ENCODE assay signal across 11 cellular contexts in the genomic region with DNA sequence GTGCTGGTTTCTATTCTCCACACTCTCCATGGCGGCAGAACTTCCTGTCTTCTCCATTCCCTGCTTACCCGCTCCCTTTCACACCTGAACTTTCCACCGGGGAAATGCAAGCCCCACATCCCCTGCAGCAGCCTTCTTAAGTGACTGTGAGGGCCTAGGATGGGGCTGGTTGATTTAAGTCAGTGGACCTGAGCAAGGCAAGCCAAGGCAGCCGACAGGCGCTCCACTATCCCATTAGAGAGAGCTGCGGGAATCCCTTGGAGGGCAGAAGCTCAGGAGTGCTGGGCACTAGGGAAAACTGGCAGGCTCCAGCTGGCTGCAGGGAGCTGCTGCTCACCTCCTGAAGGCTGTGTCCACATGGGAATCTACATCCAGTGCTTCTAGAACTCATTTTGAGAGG. TPM values are rescaled to one million over a fixed set of nuclear protein-coding genes. Genes with fewer than 3 reads are reported as not detected.
DNase-seq lines count a peak whose midpoint lies in the region; ATAC-seq and TF ChIP-seq lines count a peak whose summit lies in the region.
"Had no signal": no experiment of that assay in that cellular context is flagged by ENCODE, and none has a peak within 500 bp of the region (broad histone marks: within the 10 kb centered on the region; RNA-seq: fewer than 3 reads in every experiment).

No MANE protein-coding gene starts in this region.

- H3K36me3 ChIP-seq in CD4-positive, alpha-beta memory T cell (ENCODE audit: insufficient read depth, low read length), result peaks cover 38% of the 10 kb centered on the region
- H3K36me3 ChIP-seq in HUES48 (ENCODE audit: control insufficient read depth, insufficient read depth, low read length) (peaks cover 28% of the 10 kb centered on the region), parathyroid adenoma (ENCODE audit: control insufficient read depth, insufficient read depth, low read length) (no peaks in the 10 kb centered on the region)

- CTCF ChIA-PET in CD4-positive, alpha-beta memory T cell (lab: Charles Lee; ENCODE audit: partially characterized antibody), result interaction anchor here (0.7 to 7.5 kb wide), 9 partner anchors 13 to 87 kb away, joined by 3 to 63 read pairs (median 8); a partner anchor contains a TSS

- no peaks in the 10 kb centered on the region for H3K27me3 ChIP-seq in CD4-positive, alpha-beta memory T cell (ENCODE audit: insufficient read depth, low read length)
- H3K27me3 ChIP-seq in HUES48 (ENCODE audit: control insufficient read depth, insufficient read depth, low read length) (no peaks in the 10 kb centered on the region), parathyroid adenoma (ENCODE audit: control insufficient read depth, insufficient read depth, low read length) (no peaks in the 10 kb centered on the region)
- H3K27me3 ChIP-seq: MG63 had no signal

- H3K27ac Mint-ChIP-seq in CD4-positive, alpha-beta memory T cell, result peak overlapping the region in 6 of 7 donors; percentile 52 to 84 (median 65)
- peak overlapping the region; percentile 46 for H3K27ac Mint-ChIP-seq in central memory CD8-positive, alpha-beta T cell (ENCODE audit: low read depth)

- H3K4me3 ChIP-seq in CD4-positive, alpha-beta memory T cell (ENCODE audit: low read length in 2 of 2), result no peak overlapping the region
- H3K4me3 ChIP-seq in HUES48 (ENCODE audit: low read depth, low read length) (no peak overlapping the region), parathyroid adenoma (ENCODE audit: low read depth, low read length) (no peak overlapping the region)
- H3K4me3 ChIP-seq: MG63 had no signal

- peaks cover 27% of the 10 kb centered on the region for H3K4me1 ChIP-seq in CD4-positive, alpha-beta memory T cell (ENCODE audit: insufficient read depth, low read length)
- peaks cover 10% of the 10 kb centered on the region; the same call in 1 of the 2 replicates for H3K4me1 ChIP-seq in HUES48 (ENCODE audit: control insufficient read depth, insufficient read depth, low read length)
- H3K4me1 ChIP-seq in parathyroid adenoma, result peaks cover 8% of the 10 kb centered on the region

- no peak overlapping the region for H3K4me2 ChIP-seq in parathyroid adenoma (ENCODE audit: low read length)

- intact Hi-C loops in CD4-positive, alpha-beta memory T cell (cut with micrococcal nuclease), result no loop called here

- H3K9ac ChIP-seq in HUES48 (ENCODE audit: low read depth, low read length) (no peak overlapping the region), parathyroid adenoma (no peak overlapping the region)

- H3K27me3 Mint-ChIP-seq in CD4-positive, alpha-beta memory T cell, result no peaks in the 10 kb centered on the region
- H3K27me3 Mint-ChIP-seq in central memory CD8-positive, alpha-beta T cell, result no peaks in the 10 kb centered on the region

- peaks cover 11 to 18% (median 13%) of the 10 kb centered on the region in 4 donors for H3K4me1 Mint-ChIP-seq in CD4-positive, alpha-beta memory T cell
- peaks cover 9% of the 10 kb centered on the region for H3K4me1 Mint-ChIP-seq in central memory CD8-positive, alpha-beta T cell

- H3K9me3 ChIP-seq in CD4-positive, alpha-beta memory T cell (ENCODE audit: control insufficient read depth in 1 of 2, low read length in 2 of 2), result no peaks in the 10 kb centered on the region
- H3K9me3 ChIP-seq in HUES48 (ENCODE audit: control insufficient read depth, insufficient read depth, low read length), result no peaks in the 10 kb centered on the region
- no peaks in the 10 kb centered on the region for H3K9me3 ChIP-seq in parathyroid adenoma (ENCODE audit: control insufficient read depth, low read length)
- H3K9me3 ChIP-seq: MG63 had no signal

- H3K79me2 ChIP-seq in parathyroid adenoma, result peaks cover 38% of the 10 kb centered on the region

- H3K9me3 Mint-ChIP-seq in CD4-positive, alpha-beta memory T cell, result no peaks in the 10 kb centered on the region
- no peaks in the 10 kb centered on the region for H3K9me3 Mint-ChIP-seq in central memory CD8-positive, alpha-beta T cell

- no peak overlapping the region for H3K4me3 Mint-ChIP-seq in CD4-positive, alpha-beta memory T cell
- H3K4me3 Mint-ChIP-seq in central memory CD8-positive, alpha-beta T cell, result no peak overlapping the region

- no peak for ATAC-seq in central memory CD8-positive, alpha-beta T cell (replicated peaks; ENCODE audit: extremely low read depth, poor library complexity, severe bottlenecking)
- no peak for ATAC-seq in HG02588 (IDR thresholded peaks at IDR 0.05; ENCODE audit: unreplicated experiment)
- ATAC-seq: HCT116 had no signal

- no peak for TF ChIP-seq CTCF in parathyroid adenoma (IDR thresholded peaks at IDR 0.05)

- H3K27ac ChIP-seq in CD4-positive, alpha-beta memory T cell (ENCODE audit: low read depth, low read length), result no peak overlapping the region
- H3K27ac ChIP-seq in HUES48 (ENCODE audit: low read depth, low read length), result peak overlapping the region; percentile 57
- peak overlapping the region; percentile 43 for H3K27ac ChIP-seq in parathyroid adenoma

- no peak for DNase-seq in CD4-positive, alpha-beta memory T cell
- DNase-seq in central memory CD8-positive, alpha-beta T cell (ENCODE audit: low spot score in 2 of 2), result no peak
- DNase-seq in AG08396 (ENCODE audit: low spot score), result no peak
- no peak for DNase-seq in NCI-H2029 (lab: John Stamatoyannopoulos, UW)
- no peak for DNase-seq in NCI-H226
- DNase-seq: central memory CD4-positive, alpha-beta T cell; MG63 had no signal

- no peak overlapping the region for H2AFZ ChIP-seq in parathyroid adenoma

- H3K36me3 Mint-ChIP-seq in CD4-positive, alpha-beta memory T cell, result peaks cover 23 to 53% of the 10 kb centered on the region in 2 donors
- H3K36me3 Mint-ChIP-seq in central memory CD8-positive, alpha-beta T cell (ENCODE audit: insufficient read depth), result peaks cover 41% of the 10 kb centered on the region

- POLR2A ChIA-PET in CD4-positive, alpha-beta memory T cell (lab: Charles Lee; ENCODE audit: partially characterized antibody), result no interaction called here

RNA-seq across cellular contexts. Expression of a gene that starts 36.1 kb away (rescaled TPM):
- 10 to 100 TPM; 19.8 to 21.8 TPM for total RNA-seq in CD4-positive, alpha-beta memory T cell
- 10 to 100 TPM; 13.2 to 15.4 TPM for polyA plus RNA-seq in CD4-positive, alpha-beta memory T cell

RNA-seq across cellular contexts. Expression of a gene that starts 54.3 kb away (rescaled TPM):
- 10 to 100 TPM; 35.8 to 40.2 TPM for total RNA-seq in CD4-positive, alpha-beta memory T cell
- polyA plus RNA-seq in CD4-positive, alpha-beta memory T cell, result 10 to 100 TPM; 81.7 to 94.3 TPM
